In genomic region chr5:130884033-130884432, GRCh38 we compare ENCODE assay signal across 21 cellular contexts.
DNase-seq lines count a peak whose midpoint lies in the region; ATAC-seq, FAIRE-seq and TF ChIP-seq lines count a peak whose summit lies in the region.
"Had no signal": no experiment of that assay in that cellular context is flagged by ENCODE, and none has a peak within 500 bp of the region (broad histone marks: within the 10 kb centered on the region; RNA-seq: fewer than 3 reads in every experiment).

No MANE protein-coding gene starts in this region.

- H3K79me1 ChIP-seq in H9 (ENCODE audit: insufficient read depth, low read depth, low read length, poor library complexity, severe bottlenecking), result no peaks in the 10 kb centered on the region

- H3K27ac Mint-ChIP-seq in neural progenitor cell (peak overlapping the region; percentile 70), H9 (no peak overlapping the region)
- H3K27ac Mint-ChIP-seq: CD4-positive, alpha-beta memory T cell had no signal

- H3K4me1 ChIP-seq in colonic mucosa (no peaks in the 10 kb centered on the region), neural progenitor cell (peaks cover 32% of the 10 kb centered on the region), H9 (ENCODE audit: insufficient read depth, low read length) (no peaks in the 10 kb centered on the region)
- H3K4me1 ChIP-seq: BLaER1, HAP-1 had no signal

- peaks cover 14% of the 10 kb centered on the region for H3F3A ChIP-seq in neural progenitor cell (ENCODE audit: low read depth)

- no peak overlapping the region for H3K4ac ChIP-seq in H9 (ENCODE audit: low read depth, low read length)

- no peak overlapping the region for H2AK5ac ChIP-seq in H9 (ENCODE audit: insufficient read length, low read length)

- H3K9me3 Mint-ChIP-seq in neural progenitor cell (peaks cover 8% of the 10 kb centered on the region), H9 (peaks cover 2 to 5% of the 10 kb centered on the region in 2 experiments; a peak in 3 of 5 replicates)

- H3K56ac ChIP-seq in H9 (ENCODE audit: insufficient read length, low read depth, low read length), result no peak overlapping the region

- H2BK20ac ChIP-seq in H9 (ENCODE audit: low read depth, low read length, poor library complexity, severe bottlenecking), result no peak overlapping the region

- no peak overlapping the region for H2BK15ac ChIP-seq in H9 (ENCODE audit: low read depth, low read length)

- peak; percentile 75 for ATAC-seq in left colon

- H3K27me3 Mint-ChIP-seq in neural progenitor cell (ENCODE audit: insufficient read depth, low read depth), result peaks cover 3% of the 10 kb centered on the region
- H3K27me3 Mint-ChIP-seq in H9 (ENCODE audit: low read depth), result no peaks in the 10 kb centered on the region; the same call in 1 of the 2 replicates

- H3K18ac ChIP-seq in H9 (ENCODE audit: insufficient read length, low read depth, low read length), result no peak overlapping the region

- peaks cover 49% of the 10 kb centered on the region for H3K4me1 Mint-ChIP-seq in neural progenitor cell
- H3K4me1 Mint-ChIP-seq in H9, result peaks cover 10 to 15% of the 10 kb centered on the region in 2 experiments

- H3K27ac ChIP-seq in 22Rv1 (peak overlapping the region; percentile 51; the same call in 1 of the 2 replicates), colonic mucosa (peak overlapping the region; percentile 74), neural progenitor cell (peak overlapping the region; percentile 48), H9 (ENCODE audit: insufficient read length, low read depth, low read length) (no peak overlapping the region)
- H3K27ac ChIP-seq: BLaER1 had no signal

- H2AFZ ChIP-seq in neural progenitor cell (replicated peaks) (no peak overlapping the region), H9 (ENCODE audit: low read length) (no peak overlapping the region)

- H3K9ac ChIP-seq in colonic mucosa (ENCODE audit: low read depth in 2 of 2, low read length in 2 of 2) (peak overlapping the region in 1 of 2 donors; percentile 38), neural progenitor cell (no peak overlapping the region), H9 (ENCODE audit: extremely low read depth, insufficient read length, low read length) (no peak overlapping the region)
- H3K9ac ChIP-seq: BLaER1 had no signal

- no peak overlapping the region for H2BK12ac ChIP-seq in H9 (ENCODE audit: insufficient read length, low read depth, low read length)

- H3K9me3 ChIP-seq in colonic mucosa, result no peaks in the 10 kb centered on the region
- no peaks in the 10 kb centered on the region for H3K9me3 ChIP-seq in neural progenitor cell (ENCODE audit: low read depth)
- H3K9me3 ChIP-seq in H9 (ENCODE audit: control insufficient read depth, low read depth, low read length), result no peaks in the 10 kb centered on the region
- H3K9me3 ChIP-seq: BLaER1, HAP-1 had no signal

- intact Hi-C loops in colonic mucosa (cut with DNase I) (no loop called here), left colon (cut with DNase I, micrococcal nuclease) (no loop called here)

- no peak overlapping the region for H3K23ac ChIP-seq in H9 (ENCODE audit: insufficient read length, low read depth, low read length)

- no CpG with 5 or more reads among the region's 2 CpGs for WGBS in H9 (ENCODE audit: extremely low coverage, insufficient read length, low lambda C conversion rate)

- no peak overlapping the region for H4K5ac ChIP-seq in H9 (ENCODE audit: insufficient read length, low read depth, low read length)

- H3K4me3 ChIP-seq in colonic mucosa (no peak overlapping the region), neural progenitor cell (no peak overlapping the region)
- H3K4me3 ChIP-seq: BLaER1, HAP-1 had no signal

- H4K20me1 ChIP-seq in neural progenitor cell (ENCODE audit: low read depth) (no peaks in the 10 kb centered on the region), H9 (ENCODE audit: control insufficient read depth, insufficient read depth, insufficient read length) (no peaks in the 10 kb centered on the region)
- H4K20me1 ChIP-seq: BLaER1 had no signal

- H2BK5ac ChIP-seq in H9 (ENCODE audit: insufficient read length, low read length), result no peak overlapping the region

- peak overlapping the region; percentile 54 for H3K4me2 ChIP-seq in neural progenitor cell
- no peak overlapping the region for H3K4me2 ChIP-seq in H9 (ENCODE audit: insufficient read depth, insufficient read length, low read length)
- H3K4me2 ChIP-seq: BLaER1 had no signal

- TF ChIP-seq CTCF in 22Rv1 (IDR thresholded peaks at IDR 0.05) (no peak), colonic mucosa (IDR thresholded peaks at IDR 0.05) (no peak), neural progenitor cell (IDR thresholded peaks at IDR 0.05) (no peak), D721Med (IDR thresholded peaks at IDR 0.05; ENCODE audit: insufficient read depth, missing control alignments) (no peak), H9 (conservative IDR thresholded peaks at IDR 0.05) (no peak)

- H3K14ac ChIP-seq in H9 (ENCODE audit: insufficient read depth, low read length), result no peak overlapping the region

- H3K79me2 ChIP-seq in neural progenitor cell (ENCODE audit: low read depth) (no peaks in the 10 kb centered on the region), H9 (ENCODE audit: insufficient read depth, low read length) (no peaks in the 10 kb centered on the region)

- no peaks in the 10 kb centered on the region for H3K27me3 ChIP-seq in colonic mucosa
- no peaks in the 10 kb centered on the region for H3K27me3 ChIP-seq in neural progenitor cell
- H3K27me3 ChIP-seq in H9 (ENCODE audit: insufficient read depth, low read length), result no peaks in the 10 kb centered on the region
- H3K27me3 ChIP-seq: BLaER1 had no signal

- H3K36me3 Mint-ChIP-seq in neural progenitor cell, result peaks cover 1% of the 10 kb centered on the region
- peaks cover 0 to 4% (median 0%) of the 10 kb centered on the region in 3 experiments; a peak in 3 of 7 replicates for H3K36me3 Mint-ChIP-seq in H9 (ENCODE audit: insufficient read depth in 1 of 3, low read depth in 3 of 3)
- H3K36me3 Mint-ChIP-seq: CD14-positive monocyte; CD4-positive, alpha-beta memory T cell had no signal

- no peak overlapping the region for H3K4me3 Mint-ChIP-seq in neural progenitor cell
- no peak overlapping the region for H3K4me3 Mint-ChIP-seq in H9
- H3K4me3 Mint-ChIP-seq: CD14-positive monocyte; CD4-positive, alpha-beta memory T cell had no signal

- H3K23me2 ChIP-seq in H9 (ENCODE audit: insufficient read length, low read depth, low read length, poor library complexity, severe bottlenecking), result no peaks in the 10 kb centered on the region

- H4K8ac ChIP-seq in H9 (replicated peaks; ENCODE audit: insufficient read length, low read depth, low read length), result no peak overlapping the region

- DNase-seq in colonic mucosa (no peak), left colon (peak in 1 of 2 donors; percentile 26), neural progenitor cell (ENCODE audit: low spot score) (peak; percentile 70), D721Med (ENCODE audit: insufficient read length, low spot score) (no peak), H9 (no peak), NCI-H2029 (lab: John Stamatoyannopoulos, UW) (no peak), SHP77 (lab: John Stamatoyannopoulos, UW) (no peak)
- DNase-seq: 8988T; Calu3; CD4-positive, alpha-beta memory T cell; DMS 273 treated with DMSO at 0.1 percent for 48 hours; DMS53; DND-41; EL had no signal

- H3T11ph ChIP-seq in H9 (ENCODE audit: low read length), result no peak overlapping the region

- H2BK120ac ChIP-seq in H9 (ENCODE audit: low read depth, low read length, poor library complexity, severe bottlenecking), result no peak overlapping the region

- FAIRE-seq in D721Med (lab: Jason Lieb, UNC), result no peak
- FAIRE-seq: GM12891, GM19239, H1 had no signal

- H4K91ac ChIP-seq in H9 (ENCODE audit: insufficient read length, low read depth, low read length), result no peak overlapping the region

- H3K36me3 ChIP-seq in colonic mucosa, result no peaks in the 10 kb centered on the region
- no peaks in the 10 kb centered on the region for H3K36me3 ChIP-seq in neural progenitor cell
- H3K36me3 ChIP-seq: BLaER1, HAP-1 had no signal
